8 cellular contexts compared by ENCODE assay signal in the genomic region with DNA sequence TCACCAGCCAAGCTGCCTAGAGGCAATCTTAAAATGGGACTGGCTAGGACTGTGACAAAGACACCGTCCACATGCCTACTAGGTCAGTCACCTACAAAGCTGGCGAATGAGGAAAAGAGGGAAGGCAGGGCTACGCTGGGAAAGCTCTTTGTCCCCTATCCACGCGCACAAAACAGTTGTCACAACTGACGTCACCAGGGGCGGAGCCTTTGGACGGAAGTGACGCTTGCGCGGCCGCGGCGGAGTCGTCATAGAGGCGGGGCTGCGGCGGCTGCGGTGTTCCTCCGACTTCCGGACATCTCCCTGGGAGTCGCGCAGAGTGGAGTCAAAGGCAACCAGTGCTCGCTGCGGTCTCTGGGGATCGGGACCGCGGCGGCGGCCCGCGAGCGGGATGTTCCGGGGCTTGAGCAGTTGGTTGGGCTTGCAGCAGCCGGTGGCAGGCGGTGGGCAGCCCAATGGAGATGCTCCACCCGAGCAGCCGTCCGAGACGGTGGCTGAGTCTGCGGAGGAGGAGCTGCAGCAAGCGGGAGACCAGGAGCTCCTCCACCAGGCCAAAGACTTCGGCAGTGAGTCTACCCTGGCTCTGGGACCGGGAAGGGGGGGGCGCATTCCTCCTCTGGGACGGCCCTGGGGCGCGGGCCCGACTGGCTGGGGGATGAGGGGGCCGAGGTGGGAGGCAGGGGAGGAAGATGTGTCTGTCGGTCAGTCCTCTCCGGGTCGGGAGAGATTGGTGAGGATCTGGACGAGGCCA. TPM values are rescaled to one million over a fixed set of nuclear protein-coding genes. Genes with fewer than 3 reads are reported as not detected.
DNase-seq lines count a peak whose midpoint lies in the region; ATAC-seq and TF ChIP-seq lines count a peak whose summit lies in the region.

A gene with protein sequence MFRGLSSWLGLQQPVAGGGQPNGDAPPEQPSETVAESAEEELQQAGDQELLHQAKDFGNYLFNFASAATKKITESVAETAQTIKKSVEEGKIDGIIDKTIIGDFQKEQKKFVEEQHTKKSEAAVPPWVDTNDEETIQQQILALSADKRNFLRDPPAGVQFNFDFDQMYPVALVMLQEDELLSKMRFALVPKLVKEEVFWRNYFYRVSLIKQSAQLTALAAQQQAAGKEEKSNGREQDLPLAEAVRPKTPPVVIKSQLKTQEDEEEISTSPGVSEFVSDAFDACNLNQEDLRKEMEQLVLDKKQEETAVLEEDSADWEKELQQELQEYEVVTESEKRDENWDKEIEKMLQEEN (plus strand): TSS at position 279 of the 751 bp plus-strand sequence. CDS start 113 bp downstream, at position 392.

- intact Hi-C loops in activated B cell treated with CpG ODN at 0.5 μM for 24 hours (cut with micrococcal nuclease): loop anchor here (1.0 to 10.0 kb wide), 10 partner anchors 8 to 1953 kb away; partner anchors contain the start of genes AP1S2, CA5B, FANCB and MOSPD2

- H3K4me3 Mint-ChIP-seq in activated B cell treated with CpG ODN at 0.5 μM for 24 hours (peak within 1 kb of the TSS; percentile 90), immature natural killer cell (peak within 1 kb of the TSS; percentile 92 to 98 (median 96))

- TF ChIP-seq POLR2A in GM18951 (IDR thresholded peaks at IDR 0.05; ENCODE audit: extremely low read depth, insufficient read depth, insufficient read length): peak; percentile 97

- POLR2A ChIA-PET in AG04450 (lab: Yijun Ruan, JAX) (interaction anchor here (0.7 to 1.7 kb wide), 3 partner anchors 24 to 865 kb away, joined by 3 to 8 read pairs (median 3); partner anchors contain the start of gene AP1S2), activated B cell treated with CpG ODN at 0.5 μM for 24 hours (lab: Charles Lee) (interaction anchor here (0.5 to 1.5 kb wide), 8 partner anchors 9 to 1045 kb away, joined by 3 to 7 read pairs (median 3); partner anchors contain the start of gene SCML1)

- H3K36me3 Mint-ChIP-seq in activated B cell treated with CpG ODN at 0.5 μM for 24 hours (ENCODE audit: low read depth): peaks cover 2% of the 10 kb centered on the region
- no peaks in the 10 kb centered on the region for H3K36me3 Mint-ChIP-seq in immature natural killer cell

- H3K4me1 Mint-ChIP-seq in activated B cell treated with CpG ODN at 0.5 μM for 24 hours (peaks cover 15% of the 10 kb centered on the region), immature natural killer cell (peaks cover 33 to 55% of the 10 kb centered on the region in 2 donors)

- no peaks in the 10 kb centered on the region for H3K27me3 ChIP-seq in AG04450 (ENCODE audit: control insufficient read depth, insufficient read depth, low read length)

- H3K9me3 Mint-ChIP-seq in activated B cell treated with CpG ODN at 0.5 μM for 24 hours: no peaks in the 10 kb centered on the region
- no peaks in the 10 kb centered on the region for H3K9me3 Mint-ChIP-seq in immature natural killer cell

- in situ Hi-C loops in GM18951 (cut with MboI; ENCODE audit: low sequenced_read_pairs, unreplicated experiment): no loop called here

- peak within 1 kb of the TSS; percentile 99 for H3K27ac ChIP-seq in AG04450 (ENCODE audit: low read depth, low read length)
- H3K27ac ChIP-seq in caudate nucleus (ENCODE audit: low read depth, low read length): peak within 1 kb of the TSS; percentile 83

- CTCF ChIA-PET in AG04450 (lab: Charles Lee) (interaction anchor here (0.6 kb wide), 1 partner anchor 24 kb away, joined by 3 read pairs; no protein-coding TSS in a partner anchor), activated B cell treated with CpG ODN at 0.5 μM for 24 hours (lab: Charles Lee) (no interaction called here)

- H3K27me3 Mint-ChIP-seq in activated B cell treated with CpG ODN at 0.5 μM for 24 hours: no peaks in the 10 kb centered on the region
- peaks cover 10 to 23% (median 13%) of the 10 kb centered on the region in 3 donors for H3K27me3 Mint-ChIP-seq in immature natural killer cell (ENCODE audit: low read depth in 3 of 3)

- peak within 1 kb of the TSS; percentile 74 for H3K4me3 ChIP-seq in AG04450 (ENCODE audit: low read depth, low read length)

- TF ChIP-seq CTCF in AG04450 (IDR thresholded peaks at IDR 0.05; ENCODE audit: low read depth, low read length): no peak
- TF ChIP-seq CTCF in activated B cell treated with CpG ODN at 0.5 μM for 24 hours (IDR thresholded peaks at IDR 0.05): no peak

- H3K27ac Mint-ChIP-seq in activated B cell treated with CpG ODN at 0.5 μM for 24 hours: peak within 1 kb of the TSS; percentile 94
- H3K27ac Mint-ChIP-seq in immature natural killer cell: peak within 1 kb of the TSS; percentile 96 to 100 (median 98)

- ATAC-seq in HG03196 (IDR thresholded peaks at IDR 0.05; ENCODE audit: unreplicated experiment): peak; percentile 99
- peak; percentile 93 for ATAC-seq in activated B cell treated with CpG ODN at 0.5 μM for 24 hours (ENCODE audit: low read depth)

- DNase-seq in AG04450 (ENCODE audit: low read depth, low spot score) (peak; percentile 90), NCI-H345 (lab: John Stamatoyannopoulos, UW) (peak; percentile 96), activated B cell treated with CpG ODN at 0.5 μM for 24 hours (peak; percentile 87), caudate nucleus (lab: John Stamatoyannopoulos, UW) (peak; percentile 48 to 99 (median 89)), immature natural killer cell (peak; percentile 99 to 100 (median 99)), smooth muscle cell of the brain vasculature (ENCODE audit: low read depth, low spot score) (peak; percentile 96)

- no peaks in the 10 kb centered on the region for H3K9me3 ChIP-seq in AG04450 (ENCODE audit: control insufficient read depth, insufficient read depth, low read length)

RNA-seq across cellular contexts. Expression of the gene that starts here (rescaled TPM):
- polyA plus RNA-seq in AG04450 (2011; rRNA removed) (14.5 and 16.2 TPM in 2 replicates), immature natural killer cell (10 to 100 TPM; 18.7 to 33.4 (median 28.8) TPM)
- polyA minus RNA-seq in AG04450 (2011; rRNA and poly(A)+ RNA removed): 10.3 and 13.8 TPM in 2 replicates
- total RNA-seq in activated B cell treated with CpG ODN at 0.5 μM for 24 hours: 14.9 and 16.8 TPM in 2 replicates

Comparison
In these comparisons a context has a peak if more than half of its experiments do, and no peak if none do; other contexts are left out.
1. Peak in every context shown above with its lines: DNase-seq, ATAC-seq, H3K4me3 ChIP-seq and H3K27ac ChIP-seq.